14 cellular contexts compared by ENCODE assay signal in genomic region chr10:131084791-131085585, GRCh38.
DNase-seq lines count a peak whose midpoint lies in the region; ATAC-seq and TF ChIP-seq lines count a peak whose summit lies in the region.
"Had no signal": no experiment of that assay in that cellular context is flagged by ENCODE, and none has a peak within 500 bp of the region (broad histone marks: within the 10 kb centered on the region; RNA-seq: fewer than 3 reads in every experiment).

No MANE protein-coding gene starts in this region.

- H3K9me3 ChIP-seq in BLaER1 treated with 17β-estradiol and CSF1 and Interleukin-3, amounts not matched to agents 10 nM and 100 nM (replicated peaks in 1 of 11), result no peaks in the 10 kb centered on the region
- H3K9me3 ChIP-seq in DND-41 (ENCODE audit: insufficient read depth, low read length, severe bottlenecking) (no peaks in the 10 kb centered on the region), osteoblast (ENCODE audit: low read depth, low read length) (no peaks in the 10 kb centered on the region)

- POLR2A ChIA-PET in activated CD8-positive, alpha-beta T cell treated with anti-CD3 and anti-CD28 coated beads, Interleukin-2, amount 10 ng/mL, durations not matched to agents 7 days and 5 days (lab: Charles Lee), result no interaction called here

- TF ChIP-seq CTCF in DND-41 (IDR thresholded peaks at IDR 0.05; ENCODE audit: borderline replicate concordance, extremely low read depth, low read length, poor library complexity, severe bottlenecking), result no peak
- TF ChIP-seq CTCF in osteoblast (IDR thresholded peaks at IDR 0.05; ENCODE audit: extremely low read depth, low read depth, low read length), result no peak

- no peaks in the 10 kb centered on the region for H3K36me3 ChIP-seq in BLaER1 treated with 17β-estradiol and CSF1 and Interleukin-3, amounts not matched to agents 10 nM and 100 nM
- H3K36me3 ChIP-seq in DND-41 (ENCODE audit: insufficient read depth, low read length), result no peaks in the 10 kb centered on the region
- H3K36me3 ChIP-seq in osteoblast (ENCODE audit: insufficient read depth, low read length), result no peaks in the 10 kb centered on the region
- H3K36me3 ChIP-seq: SJSA1 had no signal

- no peaks in the 10 kb centered on the region for H3K9me3 Mint-ChIP-seq in activated CD8-positive, alpha-beta T cell treated with anti-CD3 and anti-CD28 coated beads, Interleukin-2, amount 10 ng/mL, durations not matched to agents 7 days and 5 days (ENCODE audit: insufficient read depth)

- H3K27ac ChIP-seq in BLaER1 treated with 17β-estradiol and CSF1 and Interleukin-3, amounts not matched to agents 10 nM and 100 nM, result no peak overlapping the region
- H3K27ac ChIP-seq in DND-41 (ENCODE audit: low read length) (peak overlapping the region; percentile 84), osteoblast (ENCODE audit: low read depth, low read length) (no peak overlapping the region)
- H3K27ac ChIP-seq: SJSA1 had no signal

- no peak overlapping the region for H3K4me3 Mint-ChIP-seq in activated CD8-positive, alpha-beta T cell treated with anti-CD3 and anti-CD28 coated beads, Interleukin-2, amount 10 ng/mL, durations not matched to agents 7 days and 5 days
- H3K4me3 Mint-ChIP-seq: H9 had no signal

- no peaks in the 10 kb centered on the region for H4K20me1 ChIP-seq in BLaER1 treated with 17β-estradiol and CSF1 and Interleukin-3, amounts not matched to agents 10 nM and 100 nM
- H4K20me1 ChIP-seq in DND-41 (ENCODE audit: insufficient read depth, low read length) (no peaks in the 10 kb centered on the region), osteoblast (ENCODE audit: insufficient read depth, low read length) (no peaks in the 10 kb centered on the region)

- H3K4me1 ChIP-seq in BLaER1 treated with 17β-estradiol and CSF1 and Interleukin-3, amounts not matched to agents 10 nM and 100 nM, result peaks cover 23 to 72% (median 64%) of the 10 kb centered on the region in 10 experiments
- H3K4me1 ChIP-seq in DND-41 (ENCODE audit: insufficient read depth, low read length) (peaks cover 67% of the 10 kb centered on the region), osteoblast (ENCODE audit: insufficient read depth, low read length) (no peaks in the 10 kb centered on the region)
- H3K4me1 ChIP-seq: SJSA1 had no signal

- CTCF ChIA-PET in activated CD8-positive, alpha-beta T cell treated with anti-CD3 and anti-CD28 coated beads, Interleukin-2, amount 10 ng/mL, durations not matched to agents 7 days and 5 days (lab: Charles Lee), result no interaction called here

- no peak overlapping the region for H3K27ac Mint-ChIP-seq in activated CD8-positive, alpha-beta T cell treated with anti-CD3 and anti-CD28 coated beads, Interleukin-2, amount 10 ng/mL, durations not matched to agents 7 days and 5 days

- H3K27me3 ChIP-seq in BLaER1 treated with 17β-estradiol and CSF1 and Interleukin-3, amounts not matched to agents 10 nM and 100 nM, result no peaks in the 10 kb centered on the region
- no peaks in the 10 kb centered on the region for H3K27me3 ChIP-seq in DND-41 (ENCODE audit: insufficient read depth, low read length, poor library complexity)
- no peaks in the 10 kb centered on the region for H3K27me3 ChIP-seq in osteoblast (ENCODE audit: insufficient read depth, low read length)
- H3K27me3 ChIP-seq: SJSA1 had no signal

- no peaks in the 10 kb centered on the region for H3K36me3 Mint-ChIP-seq in activated CD8-positive, alpha-beta T cell treated with anti-CD3 and anti-CD28 coated beads, Interleukin-2, amount 10 ng/mL, durations not matched to agents 7 days and 5 days (ENCODE audit: low read depth)

- H3K9ac ChIP-seq in BLaER1 treated with 17β-estradiol and CSF1 and Interleukin-3, amounts not matched to agents 10 nM and 100 nM, result no peak overlapping the region
- peak overlapping the region; percentile 37 for H3K9ac ChIP-seq in DND-41 (ENCODE audit: low read depth, low read length)

- no peak overlapping the region for H3K4me3 ChIP-seq in BLaER1 treated with 17β-estradiol and CSF1 and Interleukin-3, amounts not matched to agents 10 nM and 100 nM
- H3K4me3 ChIP-seq in DND-41 (ENCODE audit: low read depth in 1 of 2, low read length in 2 of 2) (peak overlapping the region in 1 of 2 experiments; percentile 40; a peak in 2 of 4 replicates), osteoblast (ENCODE audit: insufficient read depth, low read length) (no peak overlapping the region)
- H3K4me3 ChIP-seq: SJSA1 had no signal

- peaks cover 3% of the 10 kb centered on the region for H3K27me3 Mint-ChIP-seq in activated CD8-positive, alpha-beta T cell treated with anti-CD3 and anti-CD28 coated beads, Interleukin-2, amount 10 ng/mL, durations not matched to agents 7 days and 5 days (ENCODE audit: low read depth)

- H3K4me2 ChIP-seq in BLaER1 treated with 17β-estradiol and CSF1 and Interleukin-3, amounts not matched to agents 10 nM and 100 nM, result peak overlapping the region in 7 of 11 experiments; percentile 19 to 85 (median 69); a peak in 12 of 22 replicates
- H3K4me2 ChIP-seq in DND-41 (ENCODE audit: insufficient read depth, low read length) (peak overlapping the region; percentile 47), osteoblast (ENCODE audit: insufficient read depth, low read length) (no peak overlapping the region)

- H2AFZ ChIP-seq in DND-41 (ENCODE audit: low read depth, low read length) (peak overlapping the region; percentile 66), osteoblast (ENCODE audit: low read length) (no peak overlapping the region)

- ATAC-seq in DND-41 (ENCODE audit: insufficient read depth, low read depth), result peak; percentile 82
- peak; percentile 30 for ATAC-seq in activated CD8-positive, alpha-beta T cell treated with anti-CD3 and anti-CD28 coated beads, Interleukin-2, amount 10 ng/mL, durations not matched to agents 7 days and 5 days
- ATAC-seq in HG03565 (IDR thresholded peaks at IDR 0.05; ENCODE audit: unreplicated experiment), result no peak

- no peaks in the 10 kb centered on the region for H3K79me2 ChIP-seq in DND-41 (ENCODE audit: insufficient read depth, low read length)
- H3K79me2 ChIP-seq in osteoblast (ENCODE audit: insufficient read depth, low read length), result no peaks in the 10 kb centered on the region

- DNase-seq in DND-41, result peak; percentile 89
- DNase-seq in activated CD8-positive, alpha-beta T cell treated with anti-CD3 and anti-CD28 coated beads, Interleukin-2, amount 10 ng/mL, durations not matched to agents 7 days and 5 days, result no peak
- DNase-seq in osteoblast (ENCODE audit: insufficient read length, low spot score, missing footprints), result peak; percentile 43
- DNase-seq in SKM-1 treated with dmso at 0.1 percent for 144 hours (lab: John Stamatoyannopoulos, UW; ENCODE audit: unreplicated experiment), result no peak
- no peak for DNase-seq in T1000 (lab: John Stamatoyannopoulos, UW)
- DNase-seq: DMS153, NCI-H1436, NCI-H2029 treated with DMSO at 0.1 percent for 48 hours, NCI-H510A, NCI-H82 had no signal

- H3K4me1 Mint-ChIP-seq in activated CD8-positive, alpha-beta T cell treated with anti-CD3 and anti-CD28 coated beads, Interleukin-2, amount 10 ng/mL, durations not matched to agents 7 days and 5 days (ENCODE audit: low read depth), result peaks cover 25% of the 10 kb centered on the region

Comparison
In these comparisons a context has a peak if more than half of its experiments do, and no peak if none do; other contexts are left out.
1. DNase-seq: peak in DND-41 (single experiment) and osteoblast (single experiment); none in activated CD8-positive, alpha-beta T cell treated with anti-CD3 and anti-CD28 coated beads, Interleukin-2, amount 10 ng/mL, durations not matched to agents 7 days and 5 days (single experiment), SKM-1 treated with dmso at 0.1 percent for 144 hours (single experiment) and T1000 (single experiment).